In the genomic region with DNA sequence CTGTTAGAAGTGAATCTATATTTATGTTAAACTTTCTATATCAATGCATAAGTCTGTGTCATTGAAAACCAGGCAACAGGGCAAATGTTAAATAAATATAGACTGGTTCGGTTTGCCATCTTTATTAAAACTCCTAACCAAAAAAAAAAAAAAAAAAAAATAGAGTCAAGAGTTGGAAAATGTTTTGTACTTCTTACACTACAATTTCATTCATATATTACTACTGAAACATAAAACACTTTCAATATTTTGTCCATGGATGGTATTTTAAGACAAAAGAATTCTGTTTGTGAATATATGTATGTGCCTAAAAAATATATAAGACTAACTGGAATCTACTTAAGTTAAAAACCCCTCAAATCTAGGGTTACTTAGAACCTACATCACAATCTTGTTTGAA, we compare ENCODE assay signal across 18 cellular contexts. TPM values are rescaled to one million over a fixed set of nuclear protein-coding genes. Genes with fewer than 3 reads are reported as not detected.
"Had no signal": no experiment of that assay in that cellular context is flagged by ENCODE, and none has a peak within 500 bp of the region (broad histone marks: within the 10 kb centered on the region; RNA-seq: fewer than 3 reads in every experiment).

No MANE protein-coding gene starts in this region.

- H3K4me1 ChIP-seq: breast epithelium, foreskin keratinocyte, psoas muscle had no signal

- H3K4me3 Mint-ChIP-seq: activated CD8-positive, alpha-beta T cell treated with anti-CD3 and anti-CD28 coated beads for 36 hours; activated naive CD8-positive, alpha-beta T cell treated with anti-CD3 and anti-CD28 coated beads, Interleukin-2, amount 10 ng/mL, durations not matched to agents 7 days and 5 days; activated T-cell treated with anti-CD3 and anti-CD28 coated beads, Interleukin-2, amount 50 U/mL, for 72 hours had no signal

- H3K36me3 ChIP-seq: breast epithelium had no signal

- H3K9me3 Mint-ChIP-seq: activated CD8-positive, alpha-beta T cell treated with anti-CD3 and anti-CD28 coated beads for 36 hours; activated naive CD8-positive, alpha-beta T cell treated with anti-CD3 and anti-CD28 coated beads, Interleukin-2, amount 10 ng/mL, durations not matched to agents 7 days and 5 days; activated T-cell treated with anti-CD3 and anti-CD28 coated beads, Interleukin-2, amount 50 U/mL, for 72 hours had no signal

- H3K9me3 ChIP-seq: breast epithelium, psoas muscle had no signal

- H3K27ac Mint-ChIP-seq: activated CD8-positive, alpha-beta T cell treated with anti-CD3 and anti-CD28 coated beads for 36 hours; activated naive CD8-positive, alpha-beta T cell treated with anti-CD3 and anti-CD28 coated beads, Interleukin-2, amount 10 ng/mL, durations not matched to agents 7 days and 5 days; activated T-cell treated with anti-CD3 and anti-CD28 coated beads, Interleukin-2, amount 50 U/mL, for 72 hours had no signal

- ATAC-seq: activated CD8-positive, alpha-beta T cell treated with anti-CD3 and anti-CD28 coated beads for 36 hours; activated T-cell treated with anti-CD3 and anti-CD28 coated beads, Interleukin-2, amount 50 U/mL, for 72 hours; foreskin keratinocyte; psoas muscle; sciatic nerve had no signal

- H3K4me3 ChIP-seq: breast epithelium, dorsolateral prefrontal cortex had no signal

- DNase-seq: activated CD8-positive, alpha-beta memory T cell treated with anti-CD3 and anti-CD28 coated beads, Interleukin-2, amount 50 U/mL, for 4 hours; activated CD8-positive, alpha-beta T cell treated with anti-CD3 and anti-CD28 coated beads for 36 hours; activated gamma-delta T cell treated with Interleukin-2 at 50 U/mL for 16 hours; activated naive CD8-positive, alpha-beta T cell treated with anti-CD3 and anti-CD28 coated beads, Interleukin-2, amount 10 ng/mL, durations not matched to agents 7 days and 5 days; activated T-cell treated with anti-CD3 and anti-CD28 coated beads, Interleukin-2, amount 50 U/mL, for 72 hours; anterior cingulate cortex; dorsolateral prefrontal cortex; foreskin keratinocyte; head of caudate nucleus; kidney; occipital lobe; psoas muscle; stimulated activated CD4-positive, alpha-beta T cell treated with anti-CD3 and anti-CD28 coated beads, Interleukin-2, amount 100 ng/mL, for 24 hours; stimulated activated naive CD4-positive, alpha-beta T cell treated with Interleukin-2 at 50 U/mL for 16 hours; T1000; trophoblast cell had no signal

RNA-seq across cellular contexts. Expression of gene DACH1, which starts 5.2 kb away (rescaled TPM):
- total RNA-seq: activated CD8-positive, alpha-beta T cell treated with anti-CD3 and anti-CD28 coated beads for 36 hours; activated naive CD8-positive, alpha-beta T cell treated with anti-CD3 and anti-CD28 coated beads, Interleukin-2, amount 10 ng/mL, durations not matched to agents 7 days and 5 days; foreskin keratinocyte had no signal
- polyA plus RNA-seq: foreskin keratinocyte had no signal
